Comparison of ENCODE assay signal across 1 cellular context in the genomic region with DNA sequence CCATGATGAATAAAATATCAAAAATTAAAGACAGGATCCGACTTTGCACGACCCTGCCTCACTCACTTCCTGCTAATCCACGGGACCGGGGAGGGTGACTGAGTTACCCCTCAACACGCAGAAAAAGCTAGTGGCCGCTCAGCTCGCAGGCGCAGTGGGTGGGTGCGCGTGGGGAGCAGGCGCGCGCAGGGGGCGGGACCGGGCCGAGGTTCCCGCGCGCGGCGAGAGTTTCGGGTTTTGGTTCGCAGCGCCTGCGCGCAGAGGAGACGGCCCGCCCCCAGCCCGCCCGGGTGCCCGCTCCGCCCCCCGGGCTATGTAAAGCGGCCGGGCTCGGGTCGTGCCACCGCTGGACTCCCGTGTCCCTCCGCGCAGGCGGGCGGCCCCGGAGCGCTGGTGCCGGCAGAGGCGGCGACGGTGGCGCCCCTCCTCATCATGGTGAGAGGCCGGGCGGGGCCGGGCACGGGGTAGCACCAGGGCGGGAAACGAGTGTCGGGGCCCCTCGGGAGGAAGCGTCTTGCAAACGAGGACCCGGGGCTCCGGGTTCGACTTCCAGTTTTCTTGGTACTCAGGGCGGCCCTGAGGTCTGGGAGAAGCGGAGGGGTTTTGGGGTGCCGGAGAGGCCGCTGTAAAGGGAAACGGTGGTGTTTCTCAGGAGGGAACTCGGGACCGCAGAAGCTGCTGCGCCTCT.
A peak's percentile ranks its signal among the peaks of the same experiment; 100 is the strongest.
TF ChIP-seq lines count a peak whose summit lies in the region.

A gene (plus strand): TSS at position 343 of the 688 bp plus-strand sequence. CDS start 90 bp downstream, at position 433.

TF ChIP-seq in HepG2, 621 proteins besides CTCF, POLR2A, EP300 and RAD21 (continued from another document and continues in another):
- TF ChIP-seq, protein P1, sequence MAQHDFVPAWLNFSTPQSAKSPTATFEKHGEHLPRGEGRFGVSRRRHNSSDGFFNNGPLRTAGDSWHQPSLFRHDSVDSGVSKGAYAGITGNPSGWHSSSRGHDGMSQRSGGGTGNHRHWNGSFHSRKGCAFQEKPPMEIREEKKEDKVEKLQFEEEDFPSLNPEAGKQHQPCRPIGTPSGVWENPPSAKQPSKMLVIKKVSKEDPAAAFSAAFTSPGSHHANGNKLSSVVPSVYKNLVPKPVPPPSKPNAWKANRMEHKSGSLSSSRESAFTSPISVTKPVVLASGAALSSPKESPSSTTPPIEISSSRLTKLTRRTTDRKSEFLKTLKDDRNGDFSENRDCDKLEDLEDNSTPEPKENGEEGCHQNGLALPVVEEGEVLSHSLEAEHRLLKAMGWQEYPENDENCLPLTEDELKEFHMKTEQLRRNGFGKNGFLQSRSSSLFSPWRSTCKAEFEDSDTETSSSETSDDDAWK (CRISPR knock-in tag; IDR thresholded peaks at IDR 0.05): no peak
- TF ChIP-seq ZNF891 (CRISPR knock-in tag; IDR thresholded peaks at IDR 0.05) (peak; percentile 76), ZNF616 (CRISPR knock-in tag; IDR thresholded peaks at IDR 0.05; ENCODE audit: low read depth) (0 out of 2 replicates have a peak, but pooled peaks have one; percentile 75), ZNF251 (CRISPR knock-in tag; IDR thresholded peaks at IDR 0.05) (peak; percentile 38; the same call in 1 of the 2 replicates), IKZF4 (CRISPR knock-in tag; IDR thresholded peaks at IDR 0.05; ENCODE audit: borderline replicate concordance, low read depth, not compliant biosample characterization) (peak; percentile 80), NFKBIZ (CRISPR knock-in tag; IDR thresholded peaks at IDR 0.05) (peak; percentile 46), TAF1 (CRISPR knock-in tag; IDR thresholded peaks at IDR 0.05) (peak; percentile 83), RXRA (CRISPR knock-in tag; IDR thresholded peaks at IDR 0.05) (no peak; the same call in 1 of the 2 replicates), KLF6 (CRISPR knock-in tag; IDR thresholded peaks at IDR 0.05) (peak; percentile 87), FOXK1 (CRISPR knock-in tag; IDR thresholded peaks at IDR 0.05; ENCODE audit: borderline replicate concordance, low read depth) (no peak), TRIM24 (CRISPR knock-in tag; IDR thresholded peaks at IDR 0.05) (no peak), JUN (CRISPR knock-in tag; IDR thresholded peaks at IDR 0.05) (peak; percentile 39), PITX1 (CRISPR knock-in tag; IDR thresholded peaks at IDR 0.05) (no peak; the same call in 1 of the 2 replicates), NKX3-1 (CRISPR knock-in tag; IDR thresholded peaks at IDR 0.05) (peak; percentile 70; the same call in 1 of the 2 replicates), ZNF879 (CRISPR knock-in tag; IDR thresholded peaks at IDR 0.05) (no peak), NCOR1 (IDR thresholded peaks at IDR 0.05; ENCODE audit: borderline replicate concordance, low read length) (no peak; the same call in 1 of the 2 replicates), ETV5 (CRISPR knock-in tag; IDR thresholded peaks at IDR 0.05; ENCODE audit: borderline replicate concordance) (peak; percentile 51; the same call in 1 of the 2 replicates), GZF1 (CRISPR knock-in tag; IDR thresholded peaks at IDR 0.05) (no peak)
- TF ChIP-seq, protein P2, sequence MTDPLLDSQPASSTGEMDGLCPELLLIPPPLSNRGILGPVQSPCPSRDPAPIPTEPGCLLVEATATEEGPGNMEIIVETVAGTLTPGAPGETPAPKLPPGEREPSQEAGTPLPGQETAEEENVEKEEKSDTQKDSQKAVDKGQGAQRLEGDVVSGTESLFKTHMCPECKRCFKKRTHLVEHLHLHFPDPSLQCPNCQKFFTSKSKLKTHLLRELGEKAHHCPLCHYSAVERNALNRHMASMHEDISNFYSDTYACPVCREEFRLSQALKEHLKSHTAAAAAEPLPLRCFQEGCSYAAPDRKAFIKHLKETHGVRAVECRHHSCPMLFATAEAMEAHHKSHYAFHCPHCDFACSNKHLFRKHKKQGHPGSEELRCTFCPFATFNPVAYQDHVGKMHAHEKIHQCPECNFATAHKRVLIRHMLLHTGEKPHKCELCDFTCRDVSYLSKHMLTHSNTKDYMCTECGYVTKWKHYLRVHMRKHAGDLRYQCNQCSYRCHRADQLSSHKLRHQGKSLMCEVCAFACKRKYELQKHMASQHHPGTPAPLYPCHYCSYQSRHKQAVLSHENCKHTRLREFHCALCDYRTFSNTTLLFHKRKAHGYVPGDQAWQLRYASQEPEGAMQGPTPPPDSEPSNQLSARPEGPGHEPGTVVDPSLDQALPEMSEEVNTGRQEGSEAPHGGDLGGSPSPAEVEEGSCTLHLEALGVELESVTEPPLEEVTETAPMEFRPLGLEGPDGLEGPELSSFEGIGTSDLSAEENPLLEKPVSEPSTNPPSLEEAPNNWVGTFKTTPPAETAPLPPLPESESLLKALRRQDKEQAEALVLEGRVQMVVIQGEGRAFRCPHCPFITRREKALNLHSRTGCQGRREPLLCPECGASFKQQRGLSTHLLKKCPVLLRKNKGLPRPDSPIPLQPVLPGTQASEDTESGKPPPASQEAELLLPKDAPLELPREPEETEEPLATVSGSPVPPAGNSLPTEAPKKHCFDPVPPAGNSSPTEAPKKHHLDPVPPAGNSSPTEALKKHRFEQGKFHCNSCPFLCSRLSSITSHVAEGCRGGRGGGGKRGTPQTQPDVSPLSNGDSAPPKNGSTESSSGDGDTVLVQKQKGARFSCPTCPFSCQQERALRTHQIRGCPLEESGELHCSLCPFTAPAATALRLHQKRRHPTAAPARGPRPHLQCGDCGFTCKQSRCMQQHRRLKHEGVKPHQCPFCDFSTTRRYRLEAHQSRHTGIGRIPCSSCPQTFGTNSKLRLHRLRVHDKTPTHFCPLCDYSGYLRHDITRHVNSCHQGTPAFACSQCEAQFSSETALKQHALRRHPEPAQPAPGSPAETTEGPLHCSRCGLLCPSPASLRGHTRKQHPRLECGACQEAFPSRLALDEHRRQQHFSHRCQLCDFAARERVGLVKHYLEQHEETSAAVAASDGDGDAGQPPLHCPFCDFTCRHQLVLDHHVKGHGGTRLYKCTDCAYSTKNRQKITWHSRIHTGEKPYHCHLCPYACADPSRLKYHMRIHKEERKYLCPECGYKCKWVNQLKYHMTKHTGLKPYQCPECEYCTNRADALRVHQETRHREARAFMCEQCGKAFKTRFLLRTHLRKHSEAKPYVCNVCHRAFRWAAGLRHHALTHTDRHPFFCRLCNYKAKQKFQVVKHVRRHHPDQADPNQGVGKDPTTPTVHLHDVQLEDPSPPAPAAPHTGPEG (CRISPR knock-in tag; IDR thresholded peaks at IDR 0.05): peak; percentile 94
- TF ChIP-seq, protein P3, sequence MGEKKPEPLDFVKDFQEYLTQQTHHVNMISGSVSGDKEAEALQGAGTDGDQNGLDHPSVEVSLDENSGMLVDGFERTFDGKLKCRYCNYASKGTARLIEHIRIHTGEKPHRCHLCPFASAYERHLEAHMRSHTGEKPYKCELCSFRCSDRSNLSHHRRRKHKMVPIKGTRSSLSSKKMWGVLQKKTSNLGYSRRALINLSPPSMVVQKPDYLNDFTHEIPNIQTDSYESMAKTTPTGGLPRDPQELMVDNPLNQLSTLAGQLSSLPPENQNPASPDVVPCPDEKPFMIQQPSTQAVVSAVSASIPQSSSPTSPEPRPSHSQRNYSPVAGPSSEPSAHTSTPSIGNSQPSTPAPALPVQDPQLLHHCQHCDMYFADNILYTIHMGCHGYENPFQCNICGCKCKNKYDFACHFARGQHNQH (CRISPR knock-in tag; IDR thresholded peaks at IDR 0.05): peak; percentile 68
- TF ChIP-seq, protein P4, sequence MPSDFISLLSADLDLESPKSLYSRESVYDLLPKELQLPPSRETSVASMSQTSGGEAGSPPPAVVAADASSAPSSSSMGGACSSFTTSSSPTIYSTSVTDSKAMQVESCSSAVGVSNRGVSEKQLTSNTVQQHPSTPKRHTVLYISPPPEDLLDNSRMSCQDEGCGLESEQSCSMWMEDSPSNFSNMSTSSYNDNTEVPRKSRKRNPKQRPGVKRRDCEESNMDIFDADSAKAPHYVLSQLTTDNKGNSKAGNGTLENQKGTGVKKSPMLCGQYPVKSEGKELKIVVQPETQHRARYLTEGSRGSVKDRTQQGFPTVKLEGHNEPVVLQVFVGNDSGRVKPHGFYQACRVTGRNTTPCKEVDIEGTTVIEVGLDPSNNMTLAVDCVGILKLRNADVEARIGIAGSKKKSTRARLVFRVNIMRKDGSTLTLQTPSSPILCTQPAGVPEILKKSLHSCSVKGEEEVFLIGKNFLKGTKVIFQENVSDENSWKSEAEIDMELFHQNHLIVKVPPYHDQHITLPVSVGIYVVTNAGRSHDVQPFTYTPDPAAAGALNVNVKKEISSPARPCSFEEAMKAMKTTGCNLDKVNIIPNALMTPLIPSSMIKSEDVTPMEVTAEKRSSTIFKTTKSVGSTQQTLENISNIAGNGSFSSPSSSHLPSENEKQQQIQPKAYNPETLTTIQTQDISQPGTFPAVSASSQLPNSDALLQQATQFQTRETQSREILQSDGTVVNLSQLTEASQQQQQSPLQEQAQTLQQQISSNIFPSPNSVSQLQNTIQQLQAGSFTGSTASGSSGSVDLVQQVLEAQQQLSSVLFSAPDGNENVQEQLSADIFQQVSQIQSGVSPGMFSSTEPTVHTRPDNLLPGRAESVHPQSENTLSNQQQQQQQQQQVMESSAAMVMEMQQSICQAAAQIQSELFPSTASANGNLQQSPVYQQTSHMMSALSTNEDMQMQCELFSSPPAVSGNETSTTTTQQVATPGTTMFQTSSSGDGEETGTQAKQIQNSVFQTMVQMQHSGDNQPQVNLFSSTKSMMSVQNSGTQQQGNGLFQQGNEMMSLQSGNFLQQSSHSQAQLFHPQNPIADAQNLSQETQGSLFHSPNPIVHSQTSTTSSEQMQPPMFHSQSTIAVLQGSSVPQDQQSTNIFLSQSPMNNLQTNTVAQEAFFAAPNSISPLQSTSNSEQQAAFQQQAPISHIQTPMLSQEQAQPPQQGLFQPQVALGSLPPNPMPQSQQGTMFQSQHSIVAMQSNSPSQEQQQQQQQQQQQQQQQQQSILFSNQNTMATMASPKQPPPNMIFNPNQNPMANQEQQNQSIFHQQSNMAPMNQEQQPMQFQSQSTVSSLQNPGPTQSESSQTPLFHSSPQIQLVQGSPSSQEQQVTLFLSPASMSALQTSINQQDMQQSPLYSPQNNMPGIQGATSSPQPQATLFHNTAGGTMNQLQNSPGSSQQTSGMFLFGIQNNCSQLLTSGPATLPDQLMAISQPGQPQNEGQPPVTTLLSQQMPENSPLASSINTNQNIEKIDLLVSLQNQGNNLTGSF (CRISPR knock-in tag; IDR thresholded peaks at IDR 0.05): peak; percentile 67
- TF ChIP-seq, protein P5, sequence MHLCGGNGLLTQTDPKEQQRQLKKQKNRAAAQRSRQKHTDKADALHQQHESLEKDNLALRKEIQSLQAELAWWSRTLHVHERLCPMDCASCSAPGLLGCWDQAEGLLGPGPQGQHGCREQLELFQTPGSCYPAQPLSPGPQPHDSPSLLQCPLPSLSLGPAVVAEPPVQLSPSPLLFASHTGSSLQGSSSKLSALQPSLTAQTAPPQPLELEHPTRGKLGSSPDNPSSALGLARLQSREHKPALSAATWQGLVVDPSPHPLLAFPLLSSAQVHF (CRISPR knock-in tag; IDR thresholded peaks at IDR 0.05): peak; percentile 88
- TF ChIP-seq, protein P6, sequence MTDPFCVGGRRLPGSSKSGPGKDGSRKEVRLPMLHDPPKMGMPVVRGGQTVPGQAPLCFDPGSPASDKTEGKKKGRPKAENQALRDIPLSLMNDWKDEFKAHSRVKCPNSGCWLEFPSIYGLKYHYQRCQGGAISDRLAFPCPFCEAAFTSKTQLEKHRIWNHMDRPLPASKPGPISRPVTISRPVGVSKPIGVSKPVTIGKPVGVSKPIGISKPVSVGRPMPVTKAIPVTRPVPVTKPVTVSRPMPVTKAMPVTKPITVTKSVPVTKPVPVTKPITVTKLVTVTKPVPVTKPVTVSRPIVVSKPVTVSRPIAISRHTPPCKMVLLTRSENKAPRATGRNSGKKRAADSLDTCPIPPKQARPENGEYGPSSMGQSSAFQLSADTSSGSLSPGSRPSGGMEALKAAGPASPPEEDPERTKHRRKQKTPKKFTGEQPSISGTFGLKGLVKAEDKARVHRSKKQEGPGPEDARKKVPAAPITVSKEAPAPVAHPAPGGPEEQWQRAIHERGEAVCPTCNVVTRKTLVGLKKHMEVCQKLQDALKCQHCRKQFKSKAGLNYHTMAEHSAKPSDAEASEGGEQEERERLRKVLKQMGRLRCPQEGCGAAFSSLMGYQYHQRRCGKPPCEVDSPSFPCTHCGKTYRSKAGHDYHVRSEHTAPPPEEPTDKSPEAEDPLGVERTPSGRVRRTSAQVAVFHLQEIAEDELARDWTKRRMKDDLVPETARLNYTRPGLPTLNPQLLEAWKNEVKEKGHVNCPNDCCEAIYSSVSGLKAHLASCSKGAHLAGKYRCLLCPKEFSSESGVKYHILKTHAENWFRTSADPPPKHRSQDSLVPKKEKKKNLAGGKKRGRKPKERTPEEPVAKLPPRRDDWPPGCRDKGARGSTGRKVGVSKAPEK (CRISPR knock-in tag; IDR thresholded peaks at IDR 0.05; ENCODE audit: borderline replicate concordance): no peak
- TF ChIP-seq, protein P7, sequence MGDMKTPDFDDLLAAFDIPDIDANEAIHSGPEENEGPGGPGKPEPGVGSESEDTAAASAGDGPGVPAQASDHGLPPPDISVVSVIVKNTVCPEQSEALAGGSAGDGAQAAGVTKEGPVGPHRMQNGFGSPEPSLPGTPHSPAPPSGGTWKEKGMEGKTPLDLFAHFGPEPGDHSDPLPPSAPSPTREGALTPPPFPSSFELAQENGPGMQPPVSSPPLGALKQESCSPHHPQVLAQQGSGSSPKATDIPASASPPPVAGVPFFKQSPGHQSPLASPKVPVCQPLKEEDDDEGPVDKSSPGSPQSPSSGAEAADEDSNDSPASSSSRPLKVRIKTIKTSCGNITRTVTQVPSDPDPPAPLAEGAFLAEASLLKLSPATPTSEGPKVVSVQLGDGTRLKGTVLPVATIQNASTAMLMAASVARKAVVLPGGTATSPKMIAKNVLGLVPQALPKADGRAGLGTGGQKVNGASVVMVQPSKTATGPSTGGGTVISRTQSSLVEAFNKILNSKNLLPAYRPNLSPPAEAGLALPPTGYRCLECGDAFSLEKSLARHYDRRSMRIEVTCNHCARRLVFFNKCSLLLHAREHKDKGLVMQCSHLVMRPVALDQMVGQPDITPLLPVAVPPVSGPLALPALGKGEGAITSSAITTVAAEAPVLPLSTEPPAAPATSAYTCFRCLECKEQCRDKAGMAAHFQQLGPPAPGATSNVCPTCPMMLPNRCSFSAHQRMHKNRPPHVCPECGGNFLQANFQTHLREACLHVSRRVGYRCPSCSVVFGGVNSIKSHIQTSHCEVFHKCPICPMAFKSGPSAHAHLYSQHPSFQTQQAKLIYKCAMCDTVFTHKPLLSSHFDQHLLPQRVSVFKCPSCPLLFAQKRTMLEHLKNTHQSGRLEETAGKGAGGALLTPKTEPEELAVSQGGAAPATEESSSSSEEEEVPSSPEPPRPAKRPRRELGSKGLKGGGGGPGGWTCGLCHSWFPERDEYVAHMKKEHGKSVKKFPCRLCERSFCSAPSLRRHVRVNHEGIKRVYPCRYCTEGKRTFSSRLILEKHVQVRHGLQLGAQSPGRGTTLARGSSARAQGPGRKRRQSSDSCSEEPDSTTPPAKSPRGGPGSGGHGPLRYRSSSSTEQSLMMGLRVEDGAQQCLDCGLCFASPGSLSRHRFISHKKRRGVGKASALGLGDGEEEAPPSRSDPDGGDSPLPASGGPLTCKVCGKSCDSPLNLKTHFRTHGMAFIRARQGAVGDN (CRISPR knock-in tag; IDR thresholded peaks at IDR 0.05): peak; percentile 83
- TF ChIP-seq, protein P8, sequence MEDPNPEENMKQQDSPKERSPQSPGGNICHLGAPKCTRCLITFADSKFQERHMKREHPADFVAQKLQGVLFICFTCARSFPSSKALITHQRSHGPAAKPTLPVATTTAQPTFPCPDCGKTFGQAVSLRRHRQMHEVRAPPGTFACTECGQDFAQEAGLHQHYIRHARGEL (CRISPR knock-in tag; IDR thresholded peaks at IDR 0.05): no peak
- TF ChIP-seq, protein P9, sequence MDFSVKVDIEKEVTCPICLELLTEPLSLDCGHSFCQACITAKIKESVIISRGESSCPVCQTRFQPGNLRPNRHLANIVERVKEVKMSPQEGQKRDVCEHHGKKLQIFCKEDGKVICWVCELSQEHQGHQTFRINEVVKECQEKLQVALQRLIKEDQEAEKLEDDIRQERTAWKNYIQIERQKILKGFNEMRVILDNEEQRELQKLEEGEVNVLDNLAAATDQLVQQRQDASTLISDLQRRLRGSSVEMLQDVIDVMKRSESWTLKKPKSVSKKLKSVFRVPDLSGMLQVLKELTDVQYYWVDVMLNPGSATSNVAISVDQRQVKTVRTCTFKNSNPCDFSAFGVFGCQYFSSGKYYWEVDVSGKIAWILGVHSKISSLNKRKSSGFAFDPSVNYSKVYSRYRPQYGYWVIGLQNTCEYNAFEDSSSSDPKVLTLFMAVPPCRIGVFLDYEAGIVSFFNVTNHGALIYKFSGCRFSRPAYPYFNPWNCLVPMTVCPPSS (IDR thresholded peaks at IDR 0.05): no peak
